Comparison of ENCODE assay signal across 24 cellular contexts in genomic region chr16:86042996-86043725, GRCh38.
"Had no signal": no experiment of that assay in that cellular context is flagged by ENCODE, and none has a peak within 500 bp of the region (broad histone marks: within the 10 kb centered on the region; RNA-seq: fewer than 3 reads in every experiment).

No MANE protein-coding gene starts in this region.

- H3K9me3 Mint-ChIP-seq: dendritic cell treated with granulocyte-macrophage colony-stimulating factor and Interleukin-4, amounts not matched to agents 40 ng/mL and 50 ng/mL, for 4 days; effector memory CD8-positive, alpha-beta T cell; natural killer cell treated with Interleukin-12 subunit alpha and Interleukin-12 subunit beta and Interleukin-15 and Interleukin-18, amount 100 ng/mL, for 72 hours; stimulated activated effector memory CD8-positive, alpha-beta T cell treated with anti-CD3 and anti-CD28 coated beads, Interleukin-12 subunit alpha, Interleukin-12 subunit beta, amount 100 ng/mL, for 72 hours; stimulated activated naive CD8-positive, alpha-beta T cell treated with anti-CD3 and anti-CD28 coated beads, Interleukin-15, Interleukin-2, amounts not matched to agents 100 ng/mL and 50 ng/mL, for 24 hours had no signal

- H3K27me3 ChIP-seq: gastroesophageal sphincter, upper lobe of left lung, vagina had no signal

- ATAC-seq: effector memory CD8-positive, alpha-beta T cell; gastroesophageal sphincter; left colon; left ventricle myocardium superior; natural killer cell treated with Interleukin-12 subunit alpha and Interleukin-12 subunit beta and Interleukin-15 and Interleukin-18, amount 100 ng/mL, for 72 hours; right cardiac atrium; stimulated activated effector memory CD8-positive, alpha-beta T cell treated with anti-CD3 and anti-CD28 coated beads, Interleukin-12 subunit alpha, Interleukin-12 subunit beta, amount 100 ng/mL, for 72 hours had no signal

- H3K4me1 ChIP-seq: tibial artery, vagina had no signal

- FAIRE-seq: colon, keratinocyte, small intestine had no signal

- H3K27ac ChIP-seq: esophagus squamous epithelium, gastroesophageal sphincter, neutrophil, tibial artery, upper lobe of left lung, vagina had no signal

- H3K9me3 ChIP-seq: esophagus squamous epithelium, gastroesophageal sphincter, neutrophil, tibial artery, upper lobe of left lung, vagina had no signal

- H3K36me3 ChIP-seq: esophagus squamous epithelium, gastroesophageal sphincter, neutrophil, tibial artery, upper lobe of left lung, vagina had no signal

- H3K4me1 Mint-ChIP-seq: immature natural killer cell had no signal

- H3K4me3 ChIP-seq: esophagus squamous epithelium, gastroesophageal sphincter, lung, tibial artery, upper lobe of left lung, vagina had no signal

- H3K36me3 Mint-ChIP-seq: immature natural killer cell; natural killer cell treated with Interleukin-12 subunit alpha and Interleukin-12 subunit beta and Interleukin-15 and Interleukin-18, amount 100 ng/mL, for 72 hours; stimulated activated effector memory CD8-positive, alpha-beta T cell treated with anti-CD3 and anti-CD28 coated beads, Interleukin-12 subunit alpha, Interleukin-12 subunit beta, amount 100 ng/mL, for 72 hours had no signal

- H3K27ac Mint-ChIP-seq: dendritic cell treated with granulocyte-macrophage colony-stimulating factor and Interleukin-4, amounts not matched to agents 40 ng/mL and 50 ng/mL, for 4 days; effector memory CD8-positive, alpha-beta T cell; immature natural killer cell; natural killer cell treated with Interleukin-12 subunit alpha and Interleukin-12 subunit beta and Interleukin-15 and Interleukin-18, amount 100 ng/mL, for 72 hours; stimulated activated effector memory CD8-positive, alpha-beta T cell treated with anti-CD3 and anti-CD28 coated beads, Interleukin-12 subunit alpha, Interleukin-12 subunit beta, amount 100 ng/mL, for 72 hours; stimulated activated naive CD8-positive, alpha-beta T cell treated with anti-CD3 and anti-CD28 coated beads, Interleukin-15, Interleukin-2, amounts not matched to agents 100 ng/mL and 50 ng/mL, for 24 hours had no signal

- H3K4me3 Mint-ChIP-seq: dendritic cell treated with granulocyte-macrophage colony-stimulating factor and Interleukin-4, amounts not matched to agents 40 ng/mL and 50 ng/mL, for 4 days; effector memory CD8-positive, alpha-beta T cell; immature natural killer cell; natural killer cell treated with Interleukin-12 subunit alpha and Interleukin-12 subunit beta and Interleukin-15 and Interleukin-18, amount 100 ng/mL, for 72 hours; stimulated activated effector memory CD8-positive, alpha-beta T cell treated with anti-CD3 and anti-CD28 coated beads, Interleukin-12 subunit alpha, Interleukin-12 subunit beta, amount 100 ng/mL, for 72 hours; stimulated activated naive CD8-positive, alpha-beta T cell treated with anti-CD3 and anti-CD28 coated beads, Interleukin-15, Interleukin-2, amounts not matched to agents 100 ng/mL and 50 ng/mL, for 24 hours had no signal

- DNase-seq: effector memory CD8-positive, alpha-beta T cell; esophagus squamous epithelium; foreskin fibroblast; glutamatergic neuron; immature natural killer cell; left colon; left ventricle myocardium superior; mesenchymal stem cell; midbrain; right cardiac atrium; small intestine; stimulated activated CD4-positive, alpha-beta T cell treated with anti-CD3 and anti-CD28 coated beads, Interleukin-2, amount 100 ng/mL, for 48 hours; upper lobe of left lung had no signal
